Comparison of ENCODE assay signal across 19 cellular contexts in genomic region chr12:42804928-42805327, GRCh38.
DNase-seq lines count a peak whose midpoint lies in the region; ATAC-seq and TF ChIP-seq lines count a peak whose summit lies in the region.
"Had no signal": no experiment of that assay in that cellular context is flagged by ENCODE, and none has a peak within 500 bp of the region (broad histone marks: within the 10 kb centered on the region; RNA-seq: fewer than 3 reads in every experiment).

No MANE protein-coding gene starts in this region.

- no peak overlapping the region for H3K4me3 ChIP-seq in PC-3 (ENCODE audit: low read length)
- no peak overlapping the region for H3K4me3 ChIP-seq in epithelial cell of esophagus (ENCODE audit: low read length)
- no peak overlapping the region for H3K4me3 ChIP-seq in right lobe of liver
- H3K4me3 ChIP-seq: BLaER1, GM12878 had no signal

- 21% methylated on average over 2 of the region's 2 CpGs for WGBS in right lobe of liver (ENCODE audit: insufficient coverage, low coverage, low lambda C conversion rate, missing lambda C conversion rate)

- H3K4me1 Mint-ChIP-seq in progenitor cell of endocrine pancreas (ENCODE audit: low read depth) = peaks cover 10% of the 10 kb centered on the region
- H3K4me1 Mint-ChIP-seq in effector memory CD8-positive, alpha-beta T cell (ENCODE audit: low read depth in 2 of 2) = no peaks in the 10 kb centered on the region
- H3K4me1 Mint-ChIP-seq: CD8-positive, alpha-beta memory T cell had no signal

- no peak overlapping the region for H3K4me3 Mint-ChIP-seq in progenitor cell of endocrine pancreas (ENCODE audit: low read depth)
- H3K4me3 Mint-ChIP-seq in effector memory CD8-positive, alpha-beta T cell = no peak overlapping the region
- H3K4me3 Mint-ChIP-seq: CD8-positive, alpha-beta memory T cell; HFFc6; T-helper 1 cell treated with Interleukin-12 subunit alpha and Interleukin-12 subunit beta and Interleukin-4 antibody, amounts not matched to agents 30 μg/mL and 1 μg/mL, for 36 hours had no signal

- POLR2A ChIA-PET in PC-3 (lab: Charles Lee; ENCODE audit: unreplicated experiment) = no interaction called here

- ATAC-seq in PC-3 = no peak
- no peak for ATAC-seq in right lobe of liver
- ATAC-seq in effector memory CD8-positive, alpha-beta T cell (replicated peaks) = no peak
- ATAC-seq: GM12878, HepG2, SK-N-SH treated with all-trans-retinoic acid at 6 μM for 48 hours had no signal

- no peaks in the 10 kb centered on the region for H3K27me3 Mint-ChIP-seq in progenitor cell of endocrine pancreas
- H3K27me3 Mint-ChIP-seq in effector memory CD8-positive, alpha-beta T cell = no peaks in the 10 kb centered on the region

- DNase-seq in DMS53 (lab: John Stamatoyannopoulos, UW) (peak; percentile 34), DMS53 treated with DMSO at 0.1 percent for 48 hours (lab: John Stamatoyannopoulos, UW; ENCODE audit: unreplicated experiment) (no peak), PC-3 (peak; percentile 11), epithelial cell of esophagus (ENCODE audit: low read depth) (peak; percentile 49), progenitor cell of endocrine pancreas (ENCODE audit: low spot score, unreplicated experiment) (no peak), ureter (ENCODE audit: low spot score) (no peak), right lobe of liver (no peak)
- DNase-seq in effector memory CD8-positive, alpha-beta T cell = no peak
- DNase-seq: 8988T; CD8-positive, alpha-beta memory T cell; HFFc6; Karpas-422; NCI-H2227 treated with DMSO at 0.1 percent for 48 hours; NCI-H526 had no signal

- 0 out of 2 replicates have a peak, but pooled peaks have one; percentile 14 for TF ChIP-seq CTCF in PC-3 (conservative IDR thresholded peaks at IDR 0.05; ENCODE audit: low read depth, low read length)
- peak; percentile 54 for TF ChIP-seq CTCF in epithelial cell of esophagus (IDR thresholded peaks at IDR 0.05; ENCODE audit: insufficient read depth, low read depth, low read length, missing control alignments)
- TF ChIP-seq CTCF in progenitor cell of endocrine pancreas (IDR thresholded peaks at IDR 0.05; ENCODE audit: unreplicated experiment) = no peak
- no peak for TF ChIP-seq CTCF in right lobe of liver (IDR thresholded peaks at IDR 0.05)

- CTCF ChIA-PET in PC-3 (lab: Charles Lee) = no interaction called here

- intact Hi-C loops in PC-3 (cut with micrococcal nuclease) (no loop called here), right lobe of liver (cut with DNase I) (no loop called here)

- no peaks in the 10 kb centered on the region for H4K20me1 ChIP-seq in PC-3 (ENCODE audit: low read length)
- H4K20me1 ChIP-seq: BLaER1 had no signal

- no peaks in the 10 kb centered on the region for H3K27me3 ChIP-seq in PC-3 (ENCODE audit: low read length)
- H3K27me3 ChIP-seq in right lobe of liver = no peaks in the 10 kb centered on the region
- H3K27me3 ChIP-seq: BLaER1 had no signal

- no peak overlapping the region for H2AFZ ChIP-seq in PC-3 (ENCODE audit: low read length)

- no peak overlapping the region for H3K9ac ChIP-seq in PC-3 (ENCODE audit: low read length)
- H3K9ac ChIP-seq: BLaER1 had no signal

- no peak overlapping the region for H3K4me2 ChIP-seq in PC-3 (ENCODE audit: low read length)
- H3K4me2 ChIP-seq: BLaER1 had no signal

- no peaks in the 10 kb centered on the region for H3K9me3 Mint-ChIP-seq in progenitor cell of endocrine pancreas (ENCODE audit: low read depth)
- peaks cover 0 to 9% of the 10 kb centered on the region in 2 donors for H3K9me3 Mint-ChIP-seq in effector memory CD8-positive, alpha-beta T cell
- H3K9me3 Mint-ChIP-seq: HFFc6; T-helper 1 cell treated with Interleukin-12 subunit alpha and Interleukin-12 subunit beta and Interleukin-4 antibody, amounts not matched to agents 30 μg/mL and 1 μg/mL, for 36 hours had no signal

- no peaks in the 10 kb centered on the region for H3K36me3 Mint-ChIP-seq in progenitor cell of endocrine pancreas (ENCODE audit: insufficient read depth)
- H3K36me3 Mint-ChIP-seq in effector memory CD8-positive, alpha-beta T cell (ENCODE audit: insufficient read depth) = peaks cover 4% of the 10 kb centered on the region
- H3K36me3 Mint-ChIP-seq: CD8-positive, alpha-beta memory T cell had no signal

- H3K9me3 ChIP-seq in PC-3 (ENCODE audit: low read length) (no peaks in the 10 kb centered on the region), right lobe of liver (no peaks in the 10 kb centered on the region)
- H3K9me3 ChIP-seq: BLaER1 had no signal

- no TSS peak for BruUV-seq in PC-3 (replicated peaks; lab: Mats Ljungman, UMichigan)

- H3F3A ChIP-seq in PC-3 (ENCODE audit: low read length, unreplicated experiment) = no peaks in the 10 kb centered on the region

- H3K27ac Mint-ChIP-seq in progenitor cell of endocrine pancreas = peak overlapping the region; percentile 80
- no peak overlapping the region for H3K27ac Mint-ChIP-seq in effector memory CD8-positive, alpha-beta T cell
- H3K27ac Mint-ChIP-seq: CD8-positive, alpha-beta memory T cell; HFFc6; T-helper 1 cell treated with Interleukin-12 subunit alpha and Interleukin-12 subunit beta and Interleukin-4 antibody, amounts not matched to agents 30 μg/mL and 1 μg/mL, for 36 hours had no signal

- H3K4me1 ChIP-seq in PC-3 (ENCODE audit: insufficient read depth, low read length) (no peaks in the 10 kb centered on the region), right lobe of liver (no peaks in the 10 kb centered on the region)
- H3K4me1 ChIP-seq: BLaER1 had no signal

- H3K27ac ChIP-seq in PC-3 (ENCODE audit: low read length) (no peak overlapping the region), right lobe of liver (no peak overlapping the region)
- H3K27ac ChIP-seq: BLaER1 had no signal

- H3K9me2 ChIP-seq in PC-3 (replicated peaks; ENCODE audit: low read length) = no peaks in the 10 kb centered on the region

- no peak for TF ChIP-seq POLR2A in right lobe of liver (IDR thresholded peaks at IDR 0.05)

- H3K36me3 ChIP-seq in PC-3 (ENCODE audit: low read depth, low read length) (no peaks in the 10 kb centered on the region), right lobe of liver (no peaks in the 10 kb centered on the region)
- H3K36me3 ChIP-seq: BLaER1 had no signal

- no peaks in the 10 kb centered on the region for H3K79me2 ChIP-seq in PC-3 (ENCODE audit: low read length)

Comparison
In these comparisons a context has a peak if more than half of its experiments do, and no peak if none do; other contexts are left out.
1. DNase-seq: peak in DMS53 (single experiment), PC-3 (single experiment) and epithelial cell of esophagus (single experiment); none in DMS53 treated with DMSO at 0.1 percent for 48 hours (single experiment), progenitor cell of endocrine pancreas (single experiment), ureter (single experiment), right lobe of liver (0 of 3) and effector memory CD8-positive, alpha-beta T cell (0 of 3).
2. CTCF ChIP-seq: peak in PC-3 (single experiment) and epithelial cell of esophagus (single experiment); none in progenitor cell of endocrine pancreas (single experiment) and right lobe of liver (0 of 4).